ENCODE assay signal across 8 cellular contexts in genomic region chr16:74601131-74601871, GRCh38. TPM values are rescaled to one million over a fixed set of nuclear protein-coding genes. Genes with fewer than 3 reads are reported as not detected.
DNase-seq lines count a peak whose midpoint lies in the region; ATAC-seq and TF ChIP-seq lines count a peak whose summit lies in the region.

No MANE protein-coding gene starts in this region.

- H3K4me1 Mint-ChIP-seq in memory B cell = peaks cover 47% of the 10 kb centered on the region
- H3K4me1 Mint-ChIP-seq in progenitor cell of endocrine pancreas (ENCODE audit: low read depth) = peaks cover 28% of the 10 kb centered on the region

- peak overlapping the region; percentile 69 for H3K27ac Mint-ChIP-seq in memory B cell
- no peak overlapping the region for H3K27ac Mint-ChIP-seq in progenitor cell of endocrine pancreas

- TF ChIP-seq CTCF in breast epithelium (IDR thresholded peaks at IDR 0.05) (no peak), progenitor cell of endocrine pancreas (IDR thresholded peaks at IDR 0.05; ENCODE audit: unreplicated experiment) (no peak), coronary artery (IDR thresholded peaks at IDR 0.05) (no peak)

- H3K27ac ChIP-seq in breast epithelium (no peak overlapping the region), coronary artery (no peak overlapping the region)

- H3K9me3 Mint-ChIP-seq in memory B cell (no peaks in the 10 kb centered on the region), progenitor cell of endocrine pancreas (ENCODE audit: low read depth) (no peaks in the 10 kb centered on the region)

- H3K4me3 ChIP-seq in breast epithelium (no peak overlapping the region), coronary artery (no peak overlapping the region)

- ATAC-seq in GM18505 (IDR thresholded peaks at IDR 0.05; ENCODE audit: unreplicated experiment) = peak; percentile 84
- ATAC-seq in HG03354 (IDR thresholded peaks at IDR 0.05; ENCODE audit: poor library complexity, severe bottlenecking, unreplicated experiment) = peak; percentile 83
- peak; percentile 94 for ATAC-seq in memory B cell (ENCODE audit: low read depth)

- intact Hi-C loops in breast epithelium (cut with DNase I; ENCODE audit: low total_unique reads) = no loop called here

- H3K36me3 Mint-ChIP-seq in memory B cell = peaks cover 6% of the 10 kb centered on the region
- peaks cover 9% of the 10 kb centered on the region for H3K36me3 Mint-ChIP-seq in progenitor cell of endocrine pancreas (ENCODE audit: insufficient read depth)

- no peaks in the 10 kb centered on the region for H3K36me3 ChIP-seq in breast epithelium

- no peaks in the 10 kb centered on the region for H3K27me3 ChIP-seq in breast epithelium

- peaks cover 0 to 15% of the 10 kb centered on the region in 2 donors for H3K4me1 ChIP-seq in breast epithelium

- no peaks in the 10 kb centered on the region for H3K9me3 ChIP-seq in breast epithelium

- peak; percentile 66 for DNase-seq in activated CD4-positive, alpha-beta T cell treated with anti-CD3 and anti-CD28 coated beads, Interleukin-2, amount 50 U/mL, for 1 hour
- DNase-seq in memory B cell (ENCODE audit: low spot score in 2 of 2) = no peak
- no peak for DNase-seq in GDM1 (lab: John Stamatoyannopoulos, UW)
- no peak for DNase-seq in breast epithelium (ENCODE audit: low spot score in 2 of 2)
- DNase-seq in progenitor cell of endocrine pancreas (ENCODE audit: low spot score, unreplicated experiment) = no peak
- DNase-seq in coronary artery (ENCODE audit: low spot score) = no peak

- H3K4me3 Mint-ChIP-seq in memory B cell (peak overlapping the region; percentile 25), progenitor cell of endocrine pancreas (ENCODE audit: low read depth) (no peak overlapping the region)

- H3K27me3 Mint-ChIP-seq in memory B cell (no peaks in the 10 kb centered on the region), progenitor cell of endocrine pancreas (no peaks in the 10 kb centered on the region)

- no peak for TF ChIP-seq POLR2A in GM18505 (IDR thresholded peaks at IDR 0.05; ENCODE audit: borderline replicate concordance, extremely low read depth, insufficient read depth, insufficient read length)
- no peak for TF ChIP-seq POLR2A in breast epithelium (IDR thresholded peaks at IDR 0.05)

RNA-seq across cellular contexts. Expression of gene GLG1, which starts 5.6 kb away (rescaled TPM):
- total RNA-seq in breast epithelium (100 to 1,000 TPM; 116 to 197 (median 123) TPM), progenitor cell of endocrine pancreas (170 and 173 TPM in 2 replicates)
